Comparison of ENCODE assay signal across 17 cellular contexts in genomic region chr10:112287844-112288243, GRCh38. TPM values are rescaled to one million over a fixed set of nuclear protein-coding genes. Genes with fewer than 3 reads are reported as not detected.
"Had no signal": no experiment of that assay in that cellular context is flagged by ENCODE, and none has a peak within 500 bp of the region (broad histone marks: within the 10 kb centered on the region; RNA-seq: fewer than 3 reads in every experiment).

No MANE protein-coding gene starts in this region.

- H3K27me3 ChIP-seq: upper lobe of left lung had no signal

- H3K4me1 ChIP-seq: parathyroid adenoma had no signal

- H3K36me3 ChIP-seq: upper lobe of left lung had no signal

- H3K27ac ChIP-seq: parathyroid adenoma had no signal

- H3K4me3 ChIP-seq: smooth muscle cell, upper lobe of left lung had no signal

- H3K9me3 ChIP-seq: upper lobe of left lung had no signal

- ATAC-seq: activated CD4-positive, CD25-positive, alpha-beta regulatory T cell treated with anti-CD3 and anti-CD28 coated beads, Interleukin-2, amount 50 U/mL, for 24 hours; esophagus mucosa; stimulated activated naive CD8-positive, alpha-beta T cell treated with anti-CD3 and anti-CD28 coated beads, Interleukin-15, Interleukin-2, amounts not matched to agents 100 U/mL and 50 U/mL, for 24 hours had no signal

- DNase-seq: activated naive CD4-positive, alpha-beta T cell; activated T-cell treated with anti-CD3 and anti-CD28 coated beads for 4 hours; aorta; stimulated activated CD4-positive, alpha-beta T cell treated with anti-CD3 and anti-CD28 coated beads, Interleukin-4, amount 100 ng/mL, for 4 hours; stimulated activated CD8-positive, alpha-beta memory T cell treated with anti-CD3 and anti-CD28 coated beads, Interleukin-4, amount 100 ng/mL, for 48 hours; stimulated activated naive CD8-positive, alpha-beta T cell treated with anti-CD3 and anti-CD28 coated beads, Interleukin-15, Interleukin-2, amounts not matched to agents 100 U/mL and 50 U/mL, for 24 hours had no signal

RNA-seq across cellular contexts. Expression of gene TECTB, which starts 4.6 kb away (rescaled TPM):
- total RNA-seq: activated CD8-positive, alpha-beta memory T cell treated with anti-CD3 and anti-CD28 coated beads for 36 hours; aorta; bronchial epithelial cell; esophagus mucosa; kidney epithelial cell; lung microvascular endothelial cell; SK-MEL-5; smooth muscle cell; temporal lobe; upper lobe of left lung had no signal
- polyA plus RNA-seq: aorta, smooth muscle cell had no signal
